21 cellular contexts compared by ENCODE assay signal in the genomic region with DNA sequence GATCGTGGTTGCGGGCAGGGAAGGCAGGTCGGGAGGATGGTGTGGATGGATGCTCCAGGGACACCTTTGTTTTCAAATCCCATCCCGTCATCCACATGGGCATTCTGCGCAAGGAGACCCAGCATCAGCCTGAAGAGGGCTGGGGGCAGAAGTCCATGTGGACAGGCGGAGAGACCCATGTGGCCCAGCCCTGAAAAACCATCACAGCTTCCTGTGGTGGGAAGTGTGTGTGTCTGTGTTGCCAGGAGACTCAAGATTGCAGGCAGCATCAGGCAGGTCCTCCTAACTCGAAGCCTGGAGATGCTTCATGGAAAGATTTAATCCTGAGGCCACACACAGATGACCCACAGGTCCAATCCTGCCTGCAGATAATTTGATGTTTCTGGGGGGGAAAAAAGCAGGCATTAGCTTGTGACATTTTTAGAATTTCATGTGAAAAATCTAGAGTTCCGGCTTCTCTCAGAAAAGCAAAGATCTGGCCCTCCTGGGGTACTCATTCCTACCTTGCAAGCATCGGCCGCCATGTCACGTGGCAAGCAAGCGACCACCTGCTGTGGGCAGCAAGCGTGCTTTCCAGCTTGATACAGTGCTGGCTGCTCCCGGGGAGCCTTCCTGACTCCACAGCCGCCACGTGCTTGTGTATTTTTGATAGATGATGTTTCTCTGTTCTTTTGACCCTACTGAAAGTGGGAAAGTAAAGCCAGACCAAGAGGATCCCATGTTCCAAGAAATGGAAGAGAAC. TPM values are rescaled to one million over a fixed set of nuclear protein-coding genes. Genes with fewer than 3 reads are reported as not detected.
DNase-seq lines count a peak whose midpoint lies in the region; ATAC-seq and TF ChIP-seq lines count a peak whose summit lies in the region.
"Had no signal": no experiment of that assay in that cellular context is flagged by ENCODE, and none has a peak within 500 bp of the region (broad histone marks: within the 10 kb centered on the region; RNA-seq: fewer than 3 reads in every experiment).

No MANE protein-coding gene starts in this region.

- H3K27ac Mint-ChIP-seq in activated T-cell treated with anti-CD3 and anti-CD28 coated beads, Interleukin-2, amount 50 U/mL, for 24 hours: peak overlapping the region; percentile 14
- peak overlapping the region; percentile 99 for H3K27ac Mint-ChIP-seq in stimulated activated effector memory CD8-positive, alpha-beta T cell treated with anti-CD3 and anti-CD28 coated beads, Interleukin-12 subunit alpha, Interleukin-12 subunit beta, amount 100 ng/mL, for 72 hours
- H3K27ac Mint-ChIP-seq: activated CD4-positive, alpha-beta T cell treated with anti-CD3 and anti-CD28 coated beads for 36 hours had no signal

- H4K20me1 ChIP-seq in SU-DHL-6 (ENCODE audit: low read depth, low read length): no peaks in the 10 kb centered on the region

- no peak for ATAC-seq in activated T-cell treated with anti-CD3 and anti-CD28 coated beads, Interleukin-2, amount 50 U/mL, for 4 hours
- no peak for ATAC-seq in stimulated activated effector memory CD8-positive, alpha-beta T cell treated with anti-CD3 and anti-CD28 coated beads, Interleukin-12 subunit alpha, Interleukin-12 subunit beta, amount 100 ng/mL, for 72 hours
- ATAC-seq in HG02678 (IDR thresholded peaks at IDR 0.05; ENCODE audit: unreplicated experiment): no peak
- ATAC-seq: activated CD4-positive, alpha-beta T cell treated with anti-CD3 and anti-CD28 coated beads for 36 hours; heart right ventricle; left lobe of liver; mucosa of descending colon; right cardiac atrium had no signal

- peak overlapping the region; percentile 56 for H3K9ac ChIP-seq in SU-DHL-6 (ENCODE audit: low read length)

- H3K9me3 Mint-ChIP-seq in activated T-cell treated with anti-CD3 and anti-CD28 coated beads, Interleukin-2, amount 50 U/mL, for 24 hours: peaks cover 5% of the 10 kb centered on the region
- peaks cover 3% of the 10 kb centered on the region for H3K9me3 Mint-ChIP-seq in activated T-cell treated with anti-CD3 and anti-CD28 coated beads, Interleukin-2, amount 50 U/mL, for 4 hours
- no peaks in the 10 kb centered on the region for H3K9me3 Mint-ChIP-seq in stimulated activated effector memory CD8-positive, alpha-beta T cell treated with anti-CD3 and anti-CD28 coated beads, Interleukin-12 subunit alpha, Interleukin-12 subunit beta, amount 100 ng/mL, for 72 hours

- peak overlapping the region; percentile 43 for H3K4me2 ChIP-seq in SU-DHL-6 (ENCODE audit: low read depth, low read length, poor library complexity, severe bottlenecking)

- H3K27me3 ChIP-seq in SU-DHL-6 (ENCODE audit: low read length) (no peaks in the 10 kb centered on the region), SJCRH30 (no peaks in the 10 kb centered on the region)
- H3K27me3 ChIP-seq: BE2C, cardiac muscle cell, heart right ventricle, testis had no signal

- TF ChIP-seq CTCF in SU-DHL-6 (IDR thresholded peaks at IDR 0.05; ENCODE audit: insufficient read depth, low read length, poor library complexity, severe bottlenecking) (no peak), choroid plexus epithelial cell (conservative IDR thresholded peaks at IDR 0.05; ENCODE audit: low read depth, low read length) (no peak)

- no peaks in the 10 kb centered on the region for H3K4me1 ChIP-seq in SJCRH30

- no peak for DNase-seq in activated T-cell treated with anti-CD3 and anti-CD28 coated beads, Interleukin-2, amount 50 U/mL, for 24 hours
- no peak for DNase-seq in activated T-cell treated with anti-CD3 and anti-CD28 coated beads, Interleukin-2, amount 50 U/mL, for 4 hours
- DNase-seq in choroid plexus epithelial cell (ENCODE audit: low read depth) (peak; percentile 74), COR-L47 (lab: John Stamatoyannopoulos, UW) (no peak), SJCRH30 (no peak)
- DNase-seq in stimulated activated effector memory CD8-positive, alpha-beta T cell treated with anti-CD3 and anti-CD28 coated beads, Interleukin-12 subunit alpha, Interleukin-12 subunit beta, amount 100 ng/mL, for 72 hours (ENCODE audit: low spot score in 2 of 2): no peak
- DNase-seq: activated CD4-positive, alpha-beta T cell treated with anti-CD3 and anti-CD28 coated beads for 36 hours; activated effector memory CD4-positive, alpha-beta T cell treated with Interleukin-2 at 50 U/mL for 16 hours; BE2C; GF-D8; heart right ventricle; mucosa of descending colon; NCI-H1105; NCI-H526 treated with DMSO at 0.1 percent for 48 hours; testis had no signal

- H3F3A ChIP-seq in SU-DHL-6 (ENCODE audit: insufficient read depth): peaks cover 48% of the 10 kb centered on the region

- H3K27ac ChIP-seq in SU-DHL-6 (ENCODE audit: low read depth, low read length) (peak overlapping the region; percentile 99), SJCRH30 (no peak overlapping the region)
- H3K27ac ChIP-seq: cardiac muscle cell, epithelial cell of prostate, heart right ventricle, testis had no signal

- H3K79me2 ChIP-seq in SU-DHL-6 (ENCODE audit: insufficient read depth, low read length): peaks cover 75% of the 10 kb centered on the region

- H3K4me3 ChIP-seq in SU-DHL-6 (ENCODE audit: insufficient read depth, low read length, poor library complexity, severe bottlenecking) (no peak overlapping the region), choroid plexus epithelial cell (ENCODE audit: low read depth, low read length) (no peak overlapping the region), SJCRH30 (no peak overlapping the region)
- H3K4me3 ChIP-seq: cardiac muscle cell, heart right ventricle, mucosa of descending colon, testis had no signal

- H3K4me1 Mint-ChIP-seq in activated T-cell treated with anti-CD3 and anti-CD28 coated beads, Interleukin-2, amount 50 U/mL, for 24 hours (ENCODE audit: low read depth): peaks cover 45% of the 10 kb centered on the region
- peaks cover 31% of the 10 kb centered on the region for H3K4me1 Mint-ChIP-seq in activated T-cell treated with anti-CD3 and anti-CD28 coated beads, Interleukin-2, amount 50 U/mL, for 4 hours (ENCODE audit: low read depth)
- peaks cover 33% of the 10 kb centered on the region for H3K4me1 Mint-ChIP-seq in stimulated activated effector memory CD8-positive, alpha-beta T cell treated with anti-CD3 and anti-CD28 coated beads, Interleukin-12 subunit alpha, Interleukin-12 subunit beta, amount 100 ng/mL, for 72 hours

- no peak overlapping the region for H3K4me3 Mint-ChIP-seq in activated T-cell treated with anti-CD3 and anti-CD28 coated beads, Interleukin-2, amount 50 U/mL, for 24 hours
- no peak overlapping the region for H3K4me3 Mint-ChIP-seq in activated T-cell treated with anti-CD3 and anti-CD28 coated beads, Interleukin-2, amount 50 U/mL, for 4 hours
- no peak overlapping the region for H3K4me3 Mint-ChIP-seq in stimulated activated effector memory CD8-positive, alpha-beta T cell treated with anti-CD3 and anti-CD28 coated beads, Interleukin-12 subunit alpha, Interleukin-12 subunit beta, amount 100 ng/mL, for 72 hours
- H3K4me3 Mint-ChIP-seq: activated CD4-positive, alpha-beta T cell treated with anti-CD3 and anti-CD28 coated beads for 36 hours had no signal

- peaks cover 34% of the 10 kb centered on the region for H3K36me3 Mint-ChIP-seq in activated T-cell treated with anti-CD3 and anti-CD28 coated beads, Interleukin-2, amount 50 U/mL, for 24 hours (ENCODE audit: low read depth)
- peaks cover 16% of the 10 kb centered on the region for H3K36me3 Mint-ChIP-seq in activated T-cell treated with anti-CD3 and anti-CD28 coated beads, Interleukin-2, amount 50 U/mL, for 4 hours (ENCODE audit: insufficient read depth)
- peaks cover 16% of the 10 kb centered on the region for H3K36me3 Mint-ChIP-seq in stimulated activated effector memory CD8-positive, alpha-beta T cell treated with anti-CD3 and anti-CD28 coated beads, Interleukin-12 subunit alpha, Interleukin-12 subunit beta, amount 100 ng/mL, for 72 hours

- H3K9me3 ChIP-seq in SU-DHL-6 (ENCODE audit: insufficient read depth, low read length) (no peaks in the 10 kb centered on the region), SJCRH30 (replicated peaks) (no peaks in the 10 kb centered on the region)
- H3K9me3 ChIP-seq: BE2C, heart right ventricle, mucosa of descending colon, testis had no signal

- no peaks in the 10 kb centered on the region for H3K27me3 Mint-ChIP-seq in activated T-cell treated with anti-CD3 and anti-CD28 coated beads, Interleukin-2, amount 50 U/mL, for 24 hours
- H3K27me3 Mint-ChIP-seq in activated T-cell treated with anti-CD3 and anti-CD28 coated beads, Interleukin-2, amount 50 U/mL, for 4 hours (ENCODE audit: low read depth): no peaks in the 10 kb centered on the region
- H3K27me3 Mint-ChIP-seq: activated CD4-positive, alpha-beta T cell treated with anti-CD3 and anti-CD28 coated beads for 36 hours had no signal

- no peaks in the 10 kb centered on the region for H3K9me2 ChIP-seq in SU-DHL-6 (replicated peaks; ENCODE audit: insufficient read depth, low read length)

- no peak overlapping the region for H2AFZ ChIP-seq in SU-DHL-6 (ENCODE audit: low read depth, low read length, severe bottlenecking)

- peaks cover 2% of the 10 kb centered on the region; the same call in 1 of the 2 replicates for H3K36me3 ChIP-seq in SU-DHL-6 (ENCODE audit: low read length)
- H3K36me3 ChIP-seq in SJCRH30: no peaks in the 10 kb centered on the region
- H3K36me3 ChIP-seq: BE2C, cardiac muscle cell, heart right ventricle had no signal

RNA-seq across cellular contexts. Expression of a gene that starts 25.8 kb away (rescaled TPM):
- 10 to 100 TPM; 10.2 to 13.6 (median 12.7) TPM for total RNA-seq in activated T-cell treated with anti-CD3 and anti-CD28 coated beads, Interleukin-2, amount 50 U/mL, for 4 hours
- 5.3 and 5.8 TPM in 2 replicates for total RNA-seq in SJCRH30 (2014; rRNA removed; shearing (Covaris generic))
